Comparison of ENCODE assay signal across 1 cellular context in genomic region chr4:158783775-158784174, GRCh38.
TF ChIP-seq lines count a peak whose summit lies in the region.

No MANE protein-coding gene starts in this region.

TF ChIP-seq in GM23338, 12 proteins besides CTCF, POLR2A, EP300 and RAD21 (continued from another document):
- no peak for TF ChIP-seq ZNF462 (CRISPR knock-in tag; IDR thresholded peaks at IDR 0.05)
- TF ChIP-seq NANOG (IDR thresholded peaks at IDR 0.05; ENCODE audit: borderline replicate concordance): no peak
- TF ChIP-seq ZNF331 (CRISPR knock-in tag; IDR thresholded peaks at IDR 0.05; ENCODE audit: low read depth): no peak
- TF ChIP-seq POLR2AphosphoS5 (IDR thresholded peaks at IDR 0.05; ENCODE audit: low read depth): no peak
- no peak for TF ChIP-seq JUNB (IDR thresholded peaks at IDR 0.05; ENCODE audit: unreplicated experiment)
- TF ChIP-seq CREB1 (CRISPR knock-in tag; IDR thresholded peaks at IDR 0.05; ENCODE audit: low read depth): no peak
- TF ChIP-seq STAT1 (IDR thresholded peaks at IDR 0.05; ENCODE audit: unreplicated experiment): no peak
- no peak for TF ChIP-seq EZH2 (IDR thresholded peaks at IDR 0.05; ENCODE audit: low read depth, unreplicated experiment)
- TF ChIP-seq EZH2phosphoT487 (IDR thresholded peaks at IDR 0.05; ENCODE audit: unreplicated experiment): no peak
TF ChIP-seq in GM23338: peak in this region for 0.
